In the genomic region with DNA sequence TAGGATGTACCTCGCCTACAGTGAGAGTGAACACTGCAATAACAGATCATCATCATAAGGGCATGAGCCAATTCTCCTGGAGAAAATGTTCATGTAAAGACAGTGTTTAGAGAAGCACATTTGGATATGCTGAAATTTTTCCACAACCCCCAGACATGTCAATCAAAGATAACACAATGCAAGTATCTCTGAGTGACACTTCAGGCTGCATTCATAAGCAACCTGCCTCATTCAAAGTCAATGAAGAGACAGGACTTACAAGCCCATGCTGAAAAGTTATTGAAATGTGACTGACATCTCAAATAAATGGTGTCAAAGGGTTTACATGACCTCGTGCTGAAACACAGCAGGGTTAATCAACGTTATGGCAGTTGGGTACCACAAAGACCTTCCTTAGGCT, we compare ENCODE assay signal across 23 cellular contexts.
"Had no signal": no experiment of that assay in that cellular context is flagged by ENCODE, and none has a peak within 500 bp of the region (broad histone marks: within the 10 kb centered on the region; RNA-seq: fewer than 3 reads in every experiment).

No MANE protein-coding gene starts in this region.

- DNase-seq: effector CD4-positive, alpha-beta T cell; foreskin melanocyte; head of caudate nucleus; kidney; left cardiac atrium; left ventricle myocardium inferior; lower lobe of right lung; psoas muscle; retina; right lobe of liver; stimulated activated CD4-positive, alpha-beta T cell treated with anti-CD3 and anti-CD28 coated beads, Interleukin-4, amount 100 ng/mL, for 1 hour; stimulated activated CD8-positive, alpha-beta memory T cell treated with anti-CD3 and anti-CD28 coated beads, Interleukin-4, amount 100 ng/mL, for 48 hours; stimulated activated naive CD8-positive, alpha-beta T cell treated with anti-CD3 and anti-CD28 coated beads, Interleukin-15, Interleukin-2, amounts not matched to agents 100 U/mL and 50 U/mL, for 24 hours; tibial artery; upper lobe of right lung had no signal

- H3K4me3 Mint-ChIP-seq: dendritic cell treated with granulocyte-macrophage colony-stimulating factor and Interleukin-4, amounts not matched to agents 40 ng/mL and 50 ng/mL, for 4 days; memory B cell; mesothelial cell of epicardium; natural killer cell treated with Interleukin-12 subunit alpha and Interleukin-12 subunit beta and Interleukin-15 and Interleukin-18, amount 100 ng/mL, for 72 hours; stimulated activated effector memory CD8-positive, alpha-beta T cell treated with anti-CD3 and anti-CD28 coated beads, Interleukin-12 subunit alpha, Interleukin-12 subunit beta, amount 100 ng/mL, for 72 hours had no signal

- H3K9me3 ChIP-seq: left ventricle myocardium inferior, lower lobe of right lung, neutrophil, psoas muscle, right lobe of liver, tibial artery, upper lobe of right lung, vagina had no signal

- H3K4me1 ChIP-seq: lower lobe of right lung, psoas muscle, right lobe of liver, tibial artery, upper lobe of right lung, vagina had no signal

- H3K4me1 Mint-ChIP-seq: memory B cell; mesothelial cell of epicardium; stimulated activated effector memory CD8-positive, alpha-beta T cell treated with anti-CD3 and anti-CD28 coated beads, Interleukin-12 subunit alpha, Interleukin-12 subunit beta, amount 100 ng/mL, for 72 hours had no signal

- H2AFZ ChIP-seq: hepatocyte had no signal

- H3K4me3 ChIP-seq: hepatocyte, left ventricle myocardium inferior, lower lobe of right lung, psoas muscle, right lobe of liver, tibial artery, upper lobe of right lung, vagina had no signal

- H3K27me3 ChIP-seq: hepatocyte, neutrophil, right lobe of liver, tibial artery, upper lobe of right lung, vagina had no signal

- H3K27me3 Mint-ChIP-seq: dendritic cell treated with granulocyte-macrophage colony-stimulating factor and Interleukin-4, amounts not matched to agents 40 ng/mL and 50 ng/mL, for 4 days; memory B cell; natural killer cell treated with Interleukin-12 subunit alpha and Interleukin-12 subunit beta and Interleukin-15 and Interleukin-18, amount 100 ng/mL, for 72 hours had no signal

- H3K79me2 ChIP-seq: hepatocyte had no signal

- H3K4me2 ChIP-seq: hepatocyte had no signal

- H3K36me3 ChIP-seq: left ventricle myocardium inferior, lower lobe of right lung, neutrophil, right lobe of liver, tibial artery, upper lobe of right lung, vagina had no signal

- FAIRE-seq: kidney had no signal

- H3K9me3 Mint-ChIP-seq: dendritic cell treated with granulocyte-macrophage colony-stimulating factor and Interleukin-4, amounts not matched to agents 40 ng/mL and 50 ng/mL, for 4 days; memory B cell; mesothelial cell of epicardium; natural killer cell treated with Interleukin-12 subunit alpha and Interleukin-12 subunit beta and Interleukin-15 and Interleukin-18, amount 100 ng/mL, for 72 hours had no signal

- H3K36me3 Mint-ChIP-seq: memory B cell; mesothelial cell of epicardium; natural killer cell treated with Interleukin-12 subunit alpha and Interleukin-12 subunit beta and Interleukin-15 and Interleukin-18, amount 100 ng/mL, for 72 hours; stimulated activated effector memory CD8-positive, alpha-beta T cell treated with anti-CD3 and anti-CD28 coated beads, Interleukin-12 subunit alpha, Interleukin-12 subunit beta, amount 100 ng/mL, for 72 hours had no signal

- ATAC-seq: left cardiac atrium; lower lobe of right lung; natural killer cell treated with Interleukin-12 subunit alpha and Interleukin-12 subunit beta and Interleukin-15 and Interleukin-18, amount 100 ng/mL, for 72 hours; psoas muscle; right lobe of liver; stimulated activated effector memory CD8-positive, alpha-beta T cell treated with anti-CD3 and anti-CD28 coated beads, Interleukin-12 subunit alpha, Interleukin-12 subunit beta, amount 100 ng/mL, for 72 hours; stimulated activated naive CD8-positive, alpha-beta T cell treated with anti-CD3 and anti-CD28 coated beads, Interleukin-15, Interleukin-2, amounts not matched to agents 100 U/mL and 50 U/mL, for 24 hours; upper lobe of right lung had no signal

- H3K27ac ChIP-seq: hepatocyte, left ventricle myocardium inferior, lower lobe of right lung, neutrophil, psoas muscle, right lobe of liver, tibial artery, upper lobe of right lung, vagina had no signal
